Comparison of ENCODE assay signal across 8 cellular contexts in genomic region chr14:71139058-71139946, GRCh38.
A peak's percentile ranks its signal among the peaks of the same experiment; 100 is the strongest.
DNase-seq lines count a peak whose midpoint lies in the region; ATAC-seq lines count a peak whose summit lies in the region.

No MANE protein-coding gene starts in this region.

- no peak overlapping the region for H3K18ac ChIP-seq in mesenchymal stem cell (ENCODE audit: low read depth in 1 of 2, low read length in 2 of 2)

- no peak overlapping the region for H3K23ac ChIP-seq in mesenchymal stem cell (ENCODE audit: low read length in 2 of 2)

- no peak overlapping the region for H3K27ac ChIP-seq in mesenchymal stem cell (ENCODE audit: low read length, poor library complexity, severe bottlenecking)

- H3K4me2 ChIP-seq in mesenchymal stem cell (ENCODE audit: low read length, poor library complexity, severe bottlenecking): no peak overlapping the region

- peak overlapping the region; percentile 10 for H4K91ac ChIP-seq in mesenchymal stem cell (ENCODE audit: low read length)

- H3K36me3 ChIP-seq in mesenchymal stem cell (ENCODE audit: control insufficient read depth in 1 of 2, insufficient read depth in 2 of 2, low read depth in 1 of 2, low read length in 2 of 2): no peaks in the 10 kb centered on the region

- no peak overlapping the region for H3K14ac ChIP-seq in mesenchymal stem cell (ENCODE audit: low read length in 2 of 2)

- H4K8ac ChIP-seq in mesenchymal stem cell (ENCODE audit: low read length): peak overlapping the region; percentile 35

- H2BK15ac ChIP-seq in mesenchymal stem cell (ENCODE audit: low read depth, poor library complexity, severe bottlenecking): no peak overlapping the region

- H2AFZ ChIP-seq in mesenchymal stem cell (ENCODE audit: low read depth, low read length): no peak overlapping the region

- no peaks in the 10 kb centered on the region for H3K9me3 ChIP-seq in mesenchymal stem cell (ENCODE audit: control insufficient read depth, low read length)

- 76% methylated on average over 36 of the region's 37 CpGs for WGBS in mesenchymal stem cell

- ATAC-seq in GM18867 (IDR thresholded peaks at IDR 0.05; ENCODE audit: unreplicated experiment) (peak; percentile 50), GM19023 (IDR thresholded peaks at IDR 0.05; ENCODE audit: unreplicated experiment) (no peak)

- H2BK5ac ChIP-seq in mesenchymal stem cell (ENCODE audit: low read depth, low read length, poor library complexity, severe bottlenecking): no peak overlapping the region

- in situ Hi-C loops in ACHN (cut with HindIII; ENCODE audit: low pct_ligation_motif_present, low pct_unique_long_range_greater_than_20kb, low sequenced_read_pairs): no loop called here

- no peak overlapping the region for H3K4ac ChIP-seq in mesenchymal stem cell (ENCODE audit: low read depth in 1 of 2, low read length in 2 of 2)

- H3K79me1 ChIP-seq in mesenchymal stem cell (replicated peaks; ENCODE audit: low read length, poor library complexity, severe bottlenecking): no peaks in the 10 kb centered on the region

- peak overlapping the region in 1 of 2 experiments; percentile 52 for H3K4me3 ChIP-seq in mesenchymal stem cell (ENCODE audit: insufficient read depth in 1 of 2, low read depth in 1 of 2, low read length in 2 of 2)

- H3K9ac ChIP-seq in mesenchymal stem cell (ENCODE audit: low read length): peak overlapping the region; percentile 14

- peaks cover 8% of the 10 kb centered on the region for H3K4me1 ChIP-seq in mesenchymal stem cell (ENCODE audit: control insufficient read depth, insufficient read depth, low read depth, low read length)

- no peaks in the 10 kb centered on the region for H3K27me3 ChIP-seq in mesenchymal stem cell (ENCODE audit: control insufficient read depth in 1 of 2, insufficient read depth in 1 of 2, low read length in 2 of 2)

- H2BK120ac ChIP-seq in mesenchymal stem cell (ENCODE audit: low read depth, low read length): no peak overlapping the region

- no peak overlapping the region for H2BK12ac ChIP-seq in mesenchymal stem cell (ENCODE audit: low read length in 2 of 2)

- DNase-seq in ACHN (peak; percentile 50), NCI-H226 (peak; percentile 33), mesenchymal stem cell (peak; percentile 54)
- peak; percentile 66 to 72 for DNase-seq in activated CD4-positive, alpha-beta T cell treated with anti-CD3 and anti-CD28 coated beads, Interleukin-2, amount 50 U/mL, for 48 hours
- DNase-seq in effector CD8-positive, alpha-beta T cell (lab: John Stamatoyannopoulos, UW): peak; percentile 48
- peak; percentile 14 to 17 for DNase-seq in stimulated activated CD8-positive, alpha-beta memory T cell treated with anti-CD3 and anti-CD28 coated beads, Interleukin-2, amount 100 ng/mL, for 1 hour (ENCODE audit: low read depth in 2 of 2)

- H2AK5ac ChIP-seq in mesenchymal stem cell (ENCODE audit: low read length, severe bottlenecking): no peak overlapping the region

Comparison
In these comparisons a context has a peak if more than half of its experiments do, and no peak if none do; other contexts are left out.
1. DNase-seq: peak in every context shown above with its lines; median percentile 69 in activated CD4-positive, alpha-beta T cell treated with anti-CD3 and anti-CD28 coated beads, Interleukin-2, amount 50 U/mL, for 48 hours; 54 in mesenchymal stem cell; 50 in ACHN; 48 in effector CD8-positive, alpha-beta T cell; 33 in NCI-H226; 16 in stimulated activated CD8-positive, alpha-beta memory T cell treated with anti-CD3 and anti-CD28 coated beads, Interleukin-2, amount 100 ng/mL, for 1 hour.